14 cellular contexts compared by ENCODE assay signal in genomic region chr5:103262422-103262871, GRCh38. TPM values are rescaled to one million over a fixed set of nuclear protein-coding genes. Genes with fewer than 3 reads are reported as not detected.
A peak's percentile ranks its signal among the peaks of the same experiment; 100 is the strongest.
DNase-seq lines count a peak whose midpoint lies in the region; ATAC-seq and TF ChIP-seq lines count a peak whose summit lies in the region.
"Had no signal": no experiment of that assay in that cellular context is flagged by ENCODE, and none has a peak within 500 bp of the region (broad histone marks: within the 10 kb centered on the region; RNA-seq: fewer than 3 reads in every experiment).

No MANE protein-coding gene starts in this region.

- H3K36me3 ChIP-seq in osteoblast (ENCODE audit: insufficient read depth, low read length), result peaks cover 5% of the 10 kb centered on the region

- H3K4me3 Mint-ChIP-seq in Calu3 (ENCODE audit: low read depth, unreplicated experiment), result peak overlapping the region; percentile 46

- H3K27me3 Mint-ChIP-seq in Calu3 (ENCODE audit: unreplicated experiment), result no peaks in the 10 kb centered on the region

- intact Hi-C loops in Calu3 (cut with micrococcal nuclease; ENCODE audit: unreplicated experiment), result loop anchor here (2.0 to 5.0 kb wide), 2 partner anchors 14 to 85 kb away; no protein-coding TSS in a partner anchor

- H3K4me1 Mint-ChIP-seq in Calu3 (ENCODE audit: low read depth, unreplicated experiment), result peaks cover 42% of the 10 kb centered on the region

- peaks cover 24% of the 10 kb centered on the region for H3K4me1 ChIP-seq in osteoblast (ENCODE audit: insufficient read depth, low read length)

- H3K79me2 ChIP-seq in osteoblast (ENCODE audit: insufficient read depth, low read length), result peaks cover 89% of the 10 kb centered on the region

- CTCF ChIA-PET in Calu3 (lab: Charles Lee), result interaction anchor here (1.4 kb wide), 1 partner anchor 9 kb away, joined by 3 read pairs; no protein-coding TSS in a partner anchor

- peak overlapping the region; percentile 77 for H3K27ac Mint-ChIP-seq in Calu3 (ENCODE audit: unreplicated experiment)
- H3K27ac Mint-ChIP-seq: stimulated activated effector memory CD8-positive, alpha-beta T cell treated with anti-CD3 and anti-CD28 coated beads, Interleukin-12 subunit alpha, Interleukin-12 subunit beta, amount 100 ng/mL, for 72 hours had no signal

- H3K4me2 ChIP-seq in osteoblast (ENCODE audit: insufficient read depth, low read length), result peak overlapping the region; percentile 82

- no peaks in the 10 kb centered on the region for H3K27me3 ChIP-seq in osteoblast (ENCODE audit: insufficient read depth, low read length)
- H3K27me3 ChIP-seq: neutrophil had no signal

- H3K4me3 ChIP-seq in LNCaP clone FGC (ENCODE audit: low read depth, low read length) (0 out of 2 replicates have a peak overlapping the region, but pooled peaks have one; percentile 5), cardiac fibroblast (replicated peaks in 1 of 2; ENCODE audit: low read depth in 2 of 2, low read length in 2 of 2) (peak overlapping the region in 1 of 2 donors; percentile 5), osteoblast (ENCODE audit: insufficient read depth, low read length) (peak overlapping the region; percentile 31)

- no peak for DNase-seq in Calu3
- no peak for DNase-seq in LNCaP clone FGC (ENCODE audit: low read depth)
- peak; percentile 38 to 69 for DNase-seq in cardiac fibroblast (ENCODE audit: low read depth in 2 of 2)
- peak; percentile 54 for DNase-seq in osteoblast (ENCODE audit: insufficient read length, low spot score, missing footprints)
- DNase-seq in activated CD4-positive, CD25-positive, alpha-beta regulatory T cell (lab: John Stamatoyannopoulos, UW), result no peak
- DNase-seq: activated CD4-positive, alpha-beta T cell treated with anti-CD3 and anti-CD28 coated beads for 4 hours; NCI-H526; stimulated activated CD4-positive, alpha-beta T cell treated with anti-CD3 and anti-CD28 coated beads, Interleukin-1b, Interleukin-23, amount 100 ng/mL, for 48 hours had no signal

- no peaks in the 10 kb centered on the region for H3K9me3 ChIP-seq in osteoblast (ENCODE audit: low read depth, low read length)
- H3K9me3 ChIP-seq: neutrophil had no signal

- TF ChIP-seq CTCF in Calu3 (IDR thresholded peaks at IDR 0.05; ENCODE audit: unreplicated experiment) (no peak), LNCaP clone FGC (IDR thresholded peaks at IDR 0.05; ENCODE audit: control insufficient read depth, extremely low read depth, insufficient read depth) (no peak), cardiac fibroblast (IDR thresholded peaks at IDR 0.05; ENCODE audit: low read depth, low read length) (no peak), osteoblast (IDR thresholded peaks at IDR 0.05; ENCODE audit: extremely low read depth, low read depth, low read length) (no peak)

- H3K9me3 Mint-ChIP-seq in Calu3 (ENCODE audit: low read depth, unreplicated experiment), result no peaks in the 10 kb centered on the region
- H3K9me3 Mint-ChIP-seq: stimulated activated effector memory CD8-positive, alpha-beta T cell treated with anti-CD3 and anti-CD28 coated beads, Interleukin-12 subunit alpha, Interleukin-12 subunit beta, amount 100 ng/mL, for 72 hours had no signal

- ATAC-seq in HG03565 (IDR thresholded peaks at IDR 0.05; ENCODE audit: unreplicated experiment) (no peak), GM19397 (IDR thresholded peaks at IDR 0.05; ENCODE audit: unreplicated experiment) (no peak), HG03520 (IDR thresholded peaks at IDR 0.05; ENCODE audit: unreplicated experiment) (no peak)
- ATAC-seq: left lobe of liver; stimulated activated effector memory CD8-positive, alpha-beta T cell treated with anti-CD3 and anti-CD28 coated beads, Interleukin-12 subunit alpha, Interleukin-12 subunit beta, amount 100 ng/mL, for 72 hours had no signal

- BruUV-seq in Calu3 (replicated peaks; lab: Mats Ljungman, UMichigan), result no TSS peak

- H3K27ac ChIP-seq in osteoblast (ENCODE audit: low read depth, low read length), result peak overlapping the region; percentile 46
- H3K27ac ChIP-seq: neutrophil had no signal

- peaks cover 23% of the 10 kb centered on the region for H3K36me3 Mint-ChIP-seq in Calu3 (ENCODE audit: insufficient read depth, unreplicated experiment)

- peaks cover 30% of the 10 kb centered on the region for H4K20me1 ChIP-seq in osteoblast (ENCODE audit: insufficient read depth, low read length)

- no peak overlapping the region for H2AFZ ChIP-seq in osteoblast (ENCODE audit: low read length)

RNA-seq across cellular contexts. Expression of gene MACIR, which starts 3.9 kb away (rescaled TPM):
- 24.5 and 25.2 TPM in 2 replicates for total RNA-seq in Calu3 (2022)
- total RNA-seq in osteoblast, result 8.0 and 10.3 TPM in 2 replicates

Comparison
In these comparisons a context has a peak if more than half of its experiments do, and no peak if none do; other contexts are left out.
1. DNase-seq: peak in cardiac fibroblast (2 of 2) and osteoblast (single experiment); none in Calu3 (single experiment), LNCaP clone FGC (single experiment) and activated CD4-positive, CD25-positive, alpha-beta regulatory T cell (0 of 4).